ENCODE assay signal across 1 cellular context in genomic region chr3:168095611-168096209, GRCh38.
A peak's percentile ranks its signal among the peaks of the same experiment; 100 is the strongest.
TF ChIP-seq lines count a peak whose summit lies in the region.

Gene GOLIM4, minus strand, starts transcription at chr3:168095924. Its CDS starts 639 bp downstream, at chr3:168095285.

TF ChIP-seq in GM12878, 131 proteins besides CTCF, POLR2A, EP300 and RAD21 (continued from another document):
- TF ChIP-seq STAT3 (IDR thresholded peaks at IDR 0.05; ENCODE audit: low read depth, low read length), result no peak
- no peak for TF ChIP-seq CHD1 (IDR thresholded peaks at IDR 0.05; ENCODE audit: low read depth, low read length)
- TF ChIP-seq CHD4 (IDR thresholded peaks at IDR 0.05), result no peak
- TF ChIP-seq, protein P1, sequence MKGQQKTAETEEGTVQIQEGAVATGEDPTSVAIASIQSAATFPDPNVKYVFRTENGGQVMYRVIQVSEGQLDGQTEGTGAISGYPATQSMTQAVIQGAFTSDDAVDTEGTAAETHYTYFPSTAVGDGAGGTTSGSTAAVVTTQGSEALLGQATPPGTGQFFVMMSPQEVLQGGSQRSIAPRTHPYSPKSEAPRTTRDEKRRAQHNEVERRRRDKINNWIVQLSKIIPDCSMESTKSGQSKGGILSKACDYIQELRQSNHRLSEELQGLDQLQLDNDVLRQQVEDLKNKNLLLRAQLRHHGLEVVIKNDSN (IDR thresholded peaks at IDR 0.05; ENCODE audit: borderline replicate concordance, extremely low read length, insufficient read depth, low read depth, low read length), result peak; percentile 21
- no peak for TF ChIP-seq RB1 (IDR thresholded peaks at IDR 0.05; ENCODE audit: borderline replicate concordance)
- TF ChIP-seq TARDBP (IDR thresholded peaks at IDR 0.05; ENCODE audit: borderline replicate concordance), result no peak; the same call in 1 of the 2 replicates
- TF ChIP-seq IKZF1 (conservative IDR thresholded peaks at IDR 0.05), result 0 out of 2 replicates have a peak, but pooled peaks have one; percentile 37
- no peak for TF ChIP-seq SUZ12 (IDR thresholded peaks at IDR 0.05; ENCODE audit: unreplicated experiment)
- TF ChIP-seq IRF5 (IDR thresholded peaks at IDR 0.05; ENCODE audit: borderline replicate concordance), result no peak
- peak; percentile 93 for TF ChIP-seq PBX3 (IDR thresholded peaks at IDR 0.05; ENCODE audit: insufficient replicate concordance, low read depth, low read length)
- TF ChIP-seq SPI1 (IDR thresholded peaks at IDR 0.05; ENCODE audit: borderline replicate concordance, insufficient read depth, low read depth, low read length), result peak; percentile 73; the same call in 1 of the 2 replicates
- TF ChIP-seq JUND (IDR thresholded peaks at IDR 0.05; ENCODE audit: low read depth, low read length), result 0 out of 2 replicates have a peak, but pooled peaks have one; percentile 19
- TF ChIP-seq PML (IDR thresholded peaks at IDR 0.05; ENCODE audit: low read length), result peak; percentile 70; the same call in 1 of the 2 replicates
- no peak for TF ChIP-seq RELB (IDR thresholded peaks at IDR 0.05; ENCODE audit: low read depth)
- TF ChIP-seq GATAD2B (conservative IDR thresholded peaks at IDR 0.05; ENCODE audit: low read depth), result peak; percentile 22; the same call in 1 of the 2 replicates
- TF ChIP-seq, protein P2, sequence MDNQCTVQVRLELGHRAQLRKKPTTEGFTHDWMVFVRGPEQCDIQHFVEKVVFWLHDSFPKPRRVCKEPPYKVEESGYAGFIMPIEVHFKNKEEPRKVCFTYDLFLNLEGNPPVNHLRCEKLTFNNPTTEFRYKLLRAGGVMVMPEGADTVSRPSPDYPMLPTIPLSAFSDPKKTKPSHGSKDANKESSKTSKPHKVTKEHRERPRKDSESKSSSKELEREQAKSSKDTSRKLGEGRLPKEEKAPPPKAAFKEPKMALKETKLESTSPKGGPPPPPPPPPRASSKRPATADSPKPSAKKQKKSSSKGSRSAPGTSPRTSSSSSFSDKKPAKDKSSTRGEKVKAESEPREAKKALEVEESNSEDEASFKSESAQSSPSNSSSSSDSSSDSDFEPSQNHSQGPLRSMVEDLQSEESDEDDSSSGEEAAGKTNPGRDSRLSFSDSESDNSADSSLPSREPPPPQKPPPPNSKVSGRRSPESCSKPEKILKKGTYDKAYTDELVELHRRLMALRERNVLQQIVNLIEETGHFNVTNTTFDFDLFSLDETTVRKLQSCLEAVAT (IDR thresholded peaks at IDR 0.05), result 0 out of 2 replicates have a peak, but pooled peaks have one; percentile 7
- TF ChIP-seq, protein P3, sequence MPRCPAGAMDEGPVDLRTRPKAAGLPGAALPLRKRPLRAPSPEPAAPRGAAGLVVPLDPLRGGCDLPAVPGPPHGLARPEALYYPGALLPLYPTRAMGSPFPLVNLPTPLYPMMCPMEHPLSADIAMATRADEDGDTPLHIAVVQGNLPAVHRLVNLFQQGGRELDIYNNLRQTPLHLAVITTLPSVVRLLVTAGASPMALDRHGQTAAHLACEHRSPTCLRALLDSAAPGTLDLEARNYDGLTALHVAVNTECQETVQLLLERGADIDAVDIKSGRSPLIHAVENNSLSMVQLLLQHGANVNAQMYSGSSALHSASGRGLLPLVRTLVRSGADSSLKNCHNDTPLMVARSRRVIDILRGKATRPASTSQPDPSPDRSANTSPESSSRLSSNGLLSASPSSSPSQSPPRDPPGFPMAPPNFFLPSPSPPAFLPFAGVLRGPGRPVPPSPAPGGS (IDR thresholded peaks at IDR 0.05; ENCODE audit: borderline replicate concordance, insufficient read depth, low read depth, low read length, poor library complexity, severe bottlenecking), result peak; percentile 39
